8 cellular contexts compared by ENCODE assay signal in the genomic region with DNA sequence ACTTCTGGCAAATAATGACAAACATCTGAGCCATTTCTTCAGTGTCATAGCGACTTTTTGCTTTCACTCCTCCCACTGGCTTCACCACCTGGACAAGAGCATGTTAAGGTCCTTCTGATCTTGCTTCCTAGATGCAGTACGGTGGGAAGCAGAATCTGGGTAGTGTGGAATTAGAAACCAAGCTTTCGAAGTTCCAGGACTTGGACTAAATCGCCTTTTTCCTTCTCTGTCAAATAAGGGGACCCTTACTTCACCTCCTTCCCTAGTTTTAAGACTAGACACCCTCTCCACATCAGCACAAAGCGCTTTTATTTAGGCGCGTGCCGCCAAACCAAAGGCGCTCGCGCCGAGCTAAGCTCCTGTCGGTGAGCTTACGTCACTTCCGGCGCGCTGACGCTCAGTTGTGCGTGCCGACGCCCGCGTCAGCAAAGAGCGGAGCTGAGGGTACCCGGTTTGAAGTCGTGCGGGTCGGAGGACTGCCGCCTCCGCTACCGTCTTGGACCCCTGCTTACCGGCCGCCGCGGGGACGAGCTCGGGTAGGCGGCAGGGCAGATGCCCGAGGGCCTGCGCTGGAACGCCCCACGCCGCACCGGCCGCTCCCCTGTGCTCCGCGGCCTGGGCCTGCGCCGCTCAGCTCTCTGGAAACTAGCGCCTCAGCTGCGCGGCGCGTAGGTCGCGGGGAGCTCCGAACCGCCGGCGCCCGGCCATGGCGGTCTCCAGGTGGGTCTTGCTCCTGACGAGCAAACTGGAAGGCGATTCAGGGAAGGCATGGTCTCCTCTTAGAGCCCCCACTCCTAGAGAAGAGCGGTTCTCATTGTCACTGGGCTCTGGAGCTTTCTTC. TPM values are rescaled to one million over a fixed set of nuclear protein-coding genes. Genes with fewer than 3 reads are reported as not detected.
DNase-seq lines count a peak whose midpoint lies in the region; ATAC-seq, FAIRE-seq and TF ChIP-seq lines count a peak whose summit lies in the region.

Gene BTAF1, plus strand, starts transcription at position 400 of the 841 bp plus-strand sequence. Its CDS starts 307 bp downstream, at position 707.

- H3K4me3 ChIP-seq in A673 (ENCODE audit: low read depth, low read length, poor library complexity, severe bottlenecking) (peak within 1 kb of the TSS; percentile 76), WI38 (ENCODE audit: low read depth, low read length) (peak within 1 kb of the TSS; percentile 96), bronchial epithelial cell (ENCODE audit: low read depth, low read length) (peak within 1 kb of the TSS; percentile 91)

- intact Hi-C loops in A673 (cut with micrococcal nuclease; ENCODE audit: unreplicated experiment): no loop called here

- H3K27me3 ChIP-seq in A673 (replicated peaks; ENCODE audit: insufficient read depth, low read depth, low read length, poor library complexity): no peaks in the 10 kb centered on the region
- H3K27me3 ChIP-seq in bronchial epithelial cell (ENCODE audit: control insufficient read depth, insufficient read depth, low read length): no peaks in the 10 kb centered on the region

- BruUV-seq in A673 (replicated peaks; lab: Mats Ljungman, UMichigan): no TSS peak

- H3K36me3 ChIP-seq in A673 (ENCODE audit: insufficient read depth, low read length, poor library complexity, severe bottlenecking): no peaks in the 10 kb centered on the region
- H3K36me3 ChIP-seq in bronchial epithelial cell (ENCODE audit: control insufficient read depth, insufficient read depth, low read length): no peaks in the 10 kb centered on the region

- no peak for TF ChIP-seq CTCF in A673 (conservative IDR thresholded peaks at IDR 0.05; ENCODE audit: low read depth, low read length)
- TF ChIP-seq CTCF in WI38 (IDR thresholded peaks at IDR 0.05; ENCODE audit: low read depth, low read length): no peak
- TF ChIP-seq CTCF in bronchial epithelial cell (IDR thresholded peaks at IDR 0.05; ENCODE audit: insufficient read depth, low read length, severe bottlenecking): no peak

- H3K27ac ChIP-seq in A673 (ENCODE audit: low read depth, low read length, poor library complexity, severe bottlenecking): peak within 1 kb of the TSS; percentile 94

- peaks cover 6% of the 10 kb centered on the region for H3K4me1 ChIP-seq in A673 (ENCODE audit: insufficient read depth, low read length, poor library complexity, severe bottlenecking)

- CTCF ChIA-PET in A673 (lab: Charles Lee): interaction anchor here (0.5 to 1.2 kb wide), 3 partner anchors 11 to 625 kb away, joined by 3 to 4 read pairs (median 3); no protein-coding TSS in a partner anchor

- DNase-seq in A673 (ENCODE audit: low spot score) (peak; percentile 95), NCI-H2171 treated with DMSO at 0.1 percent for 48 hours (lab: John Stamatoyannopoulos, UW) (peak; percentile 84), bronchial epithelial cell (ENCODE audit: low read depth) (peak; percentile 81), iPS-NIHi7 (ENCODE audit: extremely low spot score) (peak; percentile 89), smooth muscle cell of the brain vasculature (ENCODE audit: low read depth, low spot score) (peak; percentile 85)

- peak; percentile 36 for FAIRE-seq in bronchial epithelial cell (lab: Jason Lieb, UNC)

- no peaks in the 10 kb centered on the region for H3K9me3 ChIP-seq in A673 (ENCODE audit: low read depth, low read length, poor library complexity, severe bottlenecking)

- POLR2A ChIA-PET in A673 (lab: Charles Lee; ENCODE audit: low non-redundant PET): interaction anchor here (0.6 to 1.1 kb wide), 2 partner anchors 9 to 27 kb away, joined by 3 to 7 read pairs; no protein-coding TSS in a partner anchor

- peak; percentile 95 for ATAC-seq in GM18858 (IDR thresholded peaks at IDR 0.05; ENCODE audit: unreplicated experiment)
- peak; percentile 98 for ATAC-seq in HG03095 (IDR thresholded peaks at IDR 0.05; ENCODE audit: unreplicated experiment)

RNA-seq across cellular contexts. Expression of gene BTAF1, which starts in this region (rescaled TPM):
- total RNA-seq in A673 (2021) (42.3 and 43.4 TPM in 2 replicates), bronchial epithelial cell (47.4 and 53.4 TPM in 2 replicates)

Comparison
In these comparisons a context has a peak if more than half of its experiments do, and no peak if none do; other contexts are left out.
1. Peak in every context shown above with its lines: DNase-seq, ATAC-seq, H3K4me3 ChIP-seq and H3K27ac ChIP-seq.